In genomic region chr7:7176421-7177043, GRCh38 we compare ENCODE assay signal across 1 cellular context.
TF ChIP-seq lines count a peak whose summit lies in the region.

No MANE protein-coding gene starts in this region.

TF ChIP-seq in HCT116, 20 proteins besides CTCF, POLR2A, EP300 and RAD21 (continued from another document):
- TF ChIP-seq ZBTB33 (IDR thresholded peaks at IDR 0.05; ENCODE audit: extremely low read depth, insufficient replicate concordance, low read length) (no peak), EZH2 (IDR thresholded peaks at IDR 0.05) (no peak), SIN3A (IDR thresholded peaks at IDR 0.05; ENCODE audit: low read depth) (no peak; the same call in 1 of the 2 replicates), ZFX (IDR thresholded peaks at IDR 0.05) (no peak), JUND (IDR thresholded peaks at IDR 0.05) (peak; percentile 71), FOSL1 (IDR thresholded peaks at IDR 0.05; ENCODE audit: low read depth) (peak; percentile 74), ZNF274 (IDR thresholded peaks at IDR 0.05; ENCODE audit: low read depth, low read length) (no peak), EGR1 (IDR thresholded peaks at IDR 0.05; ENCODE audit: low read depth) (no peak), POLR2AphosphoS5 (IDR thresholded peaks at IDR 0.05; ENCODE audit: low read depth, low read length) (peak; percentile 37; the same call in 1 of the 2 replicates), CEBPB (IDR thresholded peaks at IDR 0.05; ENCODE audit: low read depth) (0 out of 2 replicates have a peak, but pooled peaks have one; percentile 43), EZH2phosphoT487 (IDR thresholded peaks at IDR 0.05; ENCODE audit: borderline replicate concordance) (no peak), ATF3 (IDR thresholded peaks at IDR 0.05) (no peak), TCF7L2 (IDR thresholded peaks at IDR 0.05; ENCODE audit: borderline replicate concordance, extremely low read depth, insufficient read depth, insufficient read length) (no peak), CBX3 (IDR thresholded peaks at IDR 0.05; ENCODE audit: low read depth) (peak; percentile 66; the same call in 1 of the 2 replicates), ELF1 (IDR thresholded peaks at IDR 0.05; ENCODE audit: borderline replicate concordance, low read depth) (no peak), SRF (IDR thresholded peaks at IDR 0.05; ENCODE audit: low read depth) (no peak; the same call in 1 of the 2 replicates)
- TF ChIP-seq, protein P1, sequence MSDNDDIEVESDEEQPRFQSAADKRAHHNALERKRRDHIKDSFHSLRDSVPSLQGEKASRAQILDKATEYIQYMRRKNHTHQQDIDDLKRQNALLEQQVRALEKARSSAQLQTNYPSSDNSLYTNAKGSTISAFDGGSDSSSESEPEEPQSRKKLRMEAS (IDR thresholded peaks at IDR 0.05) = peak; percentile 77
